ENCODE assay signal across 1 cellular context in the genomic region with DNA sequence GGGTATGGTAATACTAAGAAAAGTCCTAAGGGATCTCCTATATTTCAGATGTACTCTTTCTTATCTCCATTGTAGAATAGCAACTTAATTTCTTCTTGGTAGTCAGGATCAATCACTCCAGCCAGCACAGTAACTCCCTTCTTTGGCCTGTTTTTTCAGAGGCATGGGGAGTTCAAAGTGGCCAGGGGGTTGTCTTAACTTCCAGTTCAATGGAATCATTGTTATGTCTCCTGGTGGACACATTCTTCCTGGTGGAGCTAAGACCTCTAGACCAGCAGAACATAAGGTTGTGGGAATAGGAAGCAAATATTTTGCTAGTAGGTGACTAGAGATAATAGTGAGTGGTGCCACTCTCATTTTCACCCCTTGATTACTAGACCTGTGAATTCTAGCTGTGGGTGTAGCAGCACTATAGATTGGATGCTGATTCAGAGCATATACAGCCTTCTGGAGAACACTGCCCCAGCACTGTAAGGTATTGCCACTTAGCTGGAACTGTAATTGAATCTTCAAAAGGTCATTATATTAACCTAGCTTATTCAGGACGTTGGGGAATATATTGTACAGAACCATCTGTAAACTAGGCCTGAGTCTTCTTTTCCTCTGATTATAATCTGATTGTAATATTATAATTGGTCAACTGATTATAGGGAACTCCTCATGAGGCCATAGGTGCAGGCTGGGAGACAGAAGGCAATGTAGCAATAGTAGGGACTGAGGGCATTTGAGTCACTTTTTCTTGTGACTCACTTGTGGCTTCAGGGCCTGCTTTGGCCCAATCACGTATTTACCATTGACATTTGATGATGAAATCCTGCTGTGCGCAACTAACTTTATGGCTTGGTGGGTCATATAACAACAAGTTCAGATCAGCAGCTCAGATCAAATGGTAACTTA.
A peak's percentile ranks its signal among the peaks of the same experiment; 100 is the strongest.
TF ChIP-seq lines count a peak whose summit lies in the region.

No MANE protein-coding gene starts in this region.

TF ChIP-seq in HEK293, 187 proteins besides CTCF, POLR2A, EP300 and RAD21 (continued from another document and continues in another):
- TF ChIP-seq ZBTB26 (tag by site-specific recombination; optimal IDR thresholded peaks at IDR 0.05) (no peak), SALL2 (tag by site-specific recombination; IDR thresholded peaks at IDR 0.05; ENCODE audit: borderline replicate concordance) (no peak), SP7 (tag by site-specific recombination; IDR thresholded peaks at IDR 0.05) (peak; percentile 98), FEZF1 (tag by site-specific recombination; IDR thresholded peaks at IDR 0.05) (peak; percentile 82), TCF7L2 (IDR thresholded peaks at IDR 0.05; ENCODE audit: borderline replicate concordance, low read depth, low read length) (no peak), ZNF416 (tag by site-specific recombination; IDR thresholded peaks at IDR 0.05) (no peak), ZNF202 (tag by site-specific recombination; IDR thresholded peaks at IDR 0.05; ENCODE audit: borderline replicate concordance) (no peak), KLF16 (tag by site-specific recombination; IDR thresholded peaks at IDR 0.05) (no peak), KLF8 (tag by site-specific recombination; IDR thresholded peaks at IDR 0.05) (peak; percentile 87), MYNN (tag by site-specific recombination; IDR thresholded peaks at IDR 0.05; ENCODE audit: borderline replicate concordance) (no peak), ZNF600 (tag by site-specific recombination; IDR thresholded peaks at IDR 0.05) (peak; percentile 98), ZNF561 (tag by site-specific recombination; IDR thresholded peaks at IDR 0.05; ENCODE audit: borderline replicate concordance) (0 out of 2 replicates have a peak, but pooled peaks have one; percentile 46), ZNF837 (tag by site-specific recombination; IDR thresholded peaks at IDR 0.05) (no peak), ZNF350 (tag by site-specific recombination; IDR thresholded peaks at IDR 0.05) (no peak), ZNF248 (tag by site-specific recombination; IDR thresholded peaks at IDR 0.05) (no peak), ZBTB21 (tag by site-specific recombination; IDR thresholded peaks at IDR 0.05) (peak; percentile 93), ZXDB (tag by site-specific recombination; IDR thresholded peaks at IDR 0.05) (peak; percentile 82), ZNF366 (tag by site-specific recombination; conservative IDR thresholded peaks at IDR 0.05) (peak; percentile 76), BCL6B (tag by site-specific recombination; IDR thresholded peaks at IDR 0.05) (no peak), PRDM10 (tag by site-specific recombination; IDR thresholded peaks at IDR 0.05) (peak; percentile 56), ZBTB8A (tag by site-specific recombination; IDR thresholded peaks at IDR 0.05) (peak; percentile 45; the same call in 1 of the 2 replicates), ZNF324 (tag by site-specific recombination; IDR thresholded peaks at IDR 0.05) (peak; percentile 98), ZFP69B (tag by site-specific recombination; IDR thresholded peaks at IDR 0.05) (peak; percentile 68; the same call in 1 of the 2 replicates), YY1 (tag by site-specific recombination; IDR thresholded peaks at IDR 0.05) (no peak), ZNF169 (tag by site-specific recombination; IDR thresholded peaks at IDR 0.05) (no peak), MEIS1 (CRISPR knock-in tag; IDR thresholded peaks at IDR 0.05; ENCODE audit: borderline replicate concordance) (no peak), SCRT1 (tag by site-specific recombination; IDR thresholded peaks at IDR 0.05; ENCODE audit: borderline replicate concordance) (0 out of 2 replicates have a peak, but pooled peaks have one; percentile 36), PRDM6 (tag by site-specific recombination; IDR thresholded peaks at IDR 0.05) (peak; percentile 71), MZF1 (tag by site-specific recombination; IDR thresholded peaks at IDR 0.05; ENCODE audit: borderline replicate concordance) (peak; percentile 71), ZNF571 (tag by site-specific recombination; IDR thresholded peaks at IDR 0.05) (no peak), ZNF555 (tag by site-specific recombination; conservative IDR thresholded peaks at IDR 0.05) (no peak), ZNF391 (tag by site-specific recombination; IDR thresholded peaks at IDR 0.05; ENCODE audit: borderline replicate concordance, low read depth) (peak; percentile 84; the same call in 1 of the 2 replicates), ZNF335 (tag by site-specific recombination; conservative IDR thresholded peaks at IDR 0.05) (peak; percentile 43), ZNF660 (tag by site-specific recombination; IDR thresholded peaks at IDR 0.05) (peak; percentile 96), KLF1 (tag by site-specific recombination; IDR thresholded peaks at IDR 0.05) (no peak), GFI1B (tag by site-specific recombination; IDR thresholded peaks at IDR 0.05) (peak; percentile 86; the same call in 1 of the 2 replicates), ZNF140 (tag by site-specific recombination; IDR thresholded peaks at IDR 0.05) (no peak), ZNF544 (tag by site-specific recombination; IDR thresholded peaks at IDR 0.05) (no peak), ZNF768 (tag by site-specific recombination; IDR thresholded peaks at IDR 0.05) (no peak), ZNF274 (IDR thresholded peaks at IDR 0.05; ENCODE audit: low read length) (no peak), ZNF274 (tag by site-specific recombination; IDR thresholded peaks at IDR 0.05; ENCODE audit: borderline replicate concordance) (no peak), ZBTB49 (tag by site-specific recombination; IDR thresholded peaks at IDR 0.05; ENCODE audit: low read depth) (no peak), ZNF791 (tag by site-specific recombination; IDR thresholded peaks at IDR 0.05) (no peak)
- TF ChIP-seq, protein P1, sequence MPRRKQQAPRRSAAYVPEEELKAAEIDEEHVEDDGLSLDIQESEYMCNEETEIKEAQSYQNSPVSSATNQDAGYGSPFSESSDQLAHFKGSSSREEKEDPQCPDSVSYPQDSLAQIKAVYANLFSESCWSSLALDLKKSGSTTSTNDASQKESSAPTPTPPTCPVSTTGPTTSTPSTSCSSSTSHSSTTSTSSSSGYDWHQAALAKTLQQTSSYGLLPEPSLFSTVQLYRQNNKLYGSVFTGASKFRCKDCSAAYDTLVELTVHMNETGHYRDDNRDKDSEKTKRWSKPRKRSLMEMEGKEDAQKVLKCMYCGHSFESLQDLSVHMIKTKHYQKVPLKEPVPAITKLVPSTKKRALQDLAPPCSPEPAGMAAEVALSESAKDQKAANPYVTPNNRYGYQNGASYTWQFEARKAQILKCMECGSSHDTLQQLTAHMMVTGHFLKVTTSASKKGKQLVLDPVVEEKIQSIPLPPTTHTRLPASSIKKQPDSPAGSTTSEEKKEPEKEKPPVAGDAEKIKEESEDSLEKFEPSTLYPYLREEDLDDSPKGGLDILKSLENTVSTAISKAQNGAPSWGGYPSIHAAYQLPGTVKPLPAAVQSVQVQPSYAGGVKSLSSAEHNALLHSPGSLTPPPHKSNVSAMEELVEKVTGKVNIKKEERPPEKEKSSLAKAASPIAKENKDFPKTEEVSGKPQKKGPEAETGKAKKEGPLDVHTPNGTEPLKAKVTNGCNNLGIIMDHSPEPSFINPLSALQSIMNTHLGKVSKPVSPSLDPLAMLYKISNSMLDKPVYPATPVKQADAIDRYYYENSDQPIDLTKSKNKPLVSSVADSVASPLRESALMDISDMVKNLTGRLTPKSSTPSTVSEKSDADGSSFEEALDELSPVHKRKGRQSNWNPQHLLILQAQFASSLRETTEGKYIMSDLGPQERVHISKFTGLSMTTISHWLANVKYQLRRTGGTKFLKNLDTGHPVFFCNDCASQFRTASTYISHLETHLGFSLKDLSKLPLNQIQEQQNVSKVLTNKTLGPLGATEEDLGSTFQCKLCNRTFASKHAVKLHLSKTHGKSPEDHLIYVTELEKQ (tag by site-specific recombination; IDR thresholded peaks at IDR 0.05; ENCODE audit: borderline replicate concordance): peak; percentile 97
- TF ChIP-seq, protein P2, sequence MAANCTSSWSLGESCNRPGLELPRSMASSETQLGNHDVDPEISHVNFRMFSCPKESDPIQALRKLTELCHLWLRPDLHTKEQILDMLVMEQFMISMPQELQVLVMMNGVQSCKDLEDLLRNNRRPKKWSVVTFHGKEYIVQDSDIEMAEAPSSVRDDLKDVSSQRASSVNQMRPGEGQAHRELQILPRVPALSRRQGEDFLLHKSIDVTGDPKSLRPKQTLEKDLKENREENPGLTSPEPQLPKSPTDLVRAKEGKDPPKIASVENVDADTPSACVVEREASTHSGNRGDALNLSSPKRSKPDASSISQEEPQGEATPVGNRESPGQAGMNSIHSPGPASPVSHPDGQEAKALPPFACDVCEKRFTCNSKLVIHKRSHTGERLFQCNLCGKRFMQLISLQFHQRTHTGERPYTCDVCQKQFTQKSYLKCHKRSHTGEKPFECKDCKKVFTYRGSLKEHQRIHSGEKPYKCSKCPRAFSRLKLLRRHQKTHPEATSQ (tag by site-specific recombination; IDR thresholded peaks at IDR 0.05): no peak
- TF ChIP-seq, protein P3, sequence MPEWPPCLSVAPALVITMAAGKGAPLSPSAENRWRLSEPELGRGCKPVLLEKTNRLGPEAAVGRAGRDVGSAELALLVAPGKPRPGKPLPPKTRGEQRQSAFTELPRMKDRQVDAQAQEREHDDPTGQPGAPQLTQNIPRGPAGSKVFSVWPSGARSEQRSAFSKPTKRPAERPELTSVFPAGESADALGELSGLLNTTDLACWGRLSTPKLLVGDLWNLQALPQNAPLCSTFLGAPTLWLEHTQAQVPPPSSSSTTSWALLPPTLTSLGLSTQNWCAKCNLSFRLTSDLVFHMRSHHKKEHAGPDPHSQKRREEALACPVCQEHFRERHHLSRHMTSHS (tag by site-specific recombination; IDR thresholded peaks at IDR 0.05): peak; percentile 58; the same call in 1 of the 2 replicates
